26 cellular contexts compared by ENCODE assay signal in genomic region chr10:132595850-132596249, GRCh38. TPM values are rescaled to one million over a fixed set of nuclear protein-coding genes. Genes with fewer than 3 reads are reported as not detected.
DNase-seq lines count a peak whose midpoint lies in the region; ATAC-seq and TF ChIP-seq lines count a peak whose summit lies in the region.
"Had no signal": no experiment of that assay in that cellular context is flagged by ENCODE, and none has a peak within 500 bp of the region (broad histone marks: within the 10 kb centered on the region; RNA-seq: fewer than 3 reads in every experiment).

No MANE protein-coding gene starts in this region.

- no peak for ATAC-seq in effector memory CD8-positive, alpha-beta T cell (replicated peaks)
- ATAC-seq: natural killer cell treated with Interleukin-12 subunit alpha and Interleukin-12 subunit beta and Interleukin-15 and Interleukin-18, amount 100 ng/mL, for 72 hours; Panc1; right cardiac atrium; T-cell had no signal

- no peak for TF ChIP-seq POLR2A in esophagus muscularis mucosa (IDR thresholded peaks at IDR 0.05; ENCODE audit: low read depth)

- H3K4me3 ChIP-seq in BLaER1 treated with 17β-estradiol and CSF1 and Interleukin-3, amounts not matched to agents 10 nM and 100 nM, result no peak overlapping the region
- no peak overlapping the region for H3K4me3 ChIP-seq in esophagus muscularis mucosa
- H3K4me3 ChIP-seq: cardiac muscle cell, SJCRH30 had no signal

- peaks cover 69% of the 10 kb centered on the region for H3K4me1 Mint-ChIP-seq in osteocyte (ENCODE audit: unreplicated experiment)
- H3K4me1 Mint-ChIP-seq in type B pancreatic cell (ENCODE audit: unreplicated experiment), result peaks cover 44% of the 10 kb centered on the region
- H3K4me1 Mint-ChIP-seq in effector memory CD8-positive, alpha-beta T cell (ENCODE audit: low read depth in 2 of 2), result peaks cover 33 to 36% of the 10 kb centered on the region in 2 donors

- peaks cover 47 to 81% (median 77%) of the 10 kb centered on the region in 10 experiments for H3K4me1 ChIP-seq in BLaER1 treated with 17β-estradiol and CSF1 and Interleukin-3, amounts not matched to agents 10 nM and 100 nM
- H3K4me1 ChIP-seq in esophagus muscularis mucosa, result peaks cover 59 to 91% (median 90%) of the 10 kb centered on the region in 4 donors
- H3K4me1 ChIP-seq: SJCRH30 had no signal

- peaks cover 5 to 55% (median 26%) of the 10 kb centered on the region in 11 experiments; a peak in 13 of 22 replicates for H4K20me1 ChIP-seq in BLaER1 treated with 17β-estradiol and CSF1 and Interleukin-3, amounts not matched to agents 10 nM and 100 nM

- H3K27ac Mint-ChIP-seq in osteocyte (ENCODE audit: unreplicated experiment) (peak overlapping the region; percentile 70), type B pancreatic cell (no peak overlapping the region)
- no peak overlapping the region for H3K27ac Mint-ChIP-seq in effector memory CD8-positive, alpha-beta T cell
- H3K27ac Mint-ChIP-seq: activated naive CD4-positive, alpha-beta T cell treated with anti-CD3 and anti-CD28 coated beads, Interleukin-2, amount 10 ng/mL, durations not matched to agents 7 days and 5 days; T-cell had no signal

- WGBS in esophagus muscularis mucosa, result 61% methylated on average over 7 of the region's 7 CpGs

- H3K4me2 ChIP-seq in BLaER1 treated with 17β-estradiol and CSF1 and Interleukin-3, amounts not matched to agents 10 nM and 100 nM, result peak overlapping the region in 10 of 11 experiments; percentile 8 to 97 (median 62); a peak in 18 of 22 replicates

- TF ChIP-seq CTCF in esophagus muscularis mucosa (IDR thresholded peaks at IDR 0.05) (no peak), osteocyte (IDR thresholded peaks at IDR 0.05) (no peak), type B pancreatic cell (conservative IDR thresholded peaks at IDR 0.05) (no peak)

- no peak for TF ChIP-seq EP300 in esophagus muscularis mucosa (IDR thresholded peaks at IDR 0.05)

- intact Hi-C loops in esophagus muscularis mucosa (cut with DNase I), result no loop called here

- peak; percentile 6 for DNase-seq in RPMI7951 (ENCODE audit: low read depth)
- DNase-seq in esophagus muscularis mucosa (ENCODE audit: extremely low spot score), result no peak
- DNase-seq in osteocyte (ENCODE audit: extremely low spot score, unreplicated experiment), result no peak
- no peak for DNase-seq in type B pancreatic cell (ENCODE audit: extremely low spot score, unreplicated experiment)
- DNase-seq in activated CD4-positive, alpha-beta T cell treated with anti-CD3 and anti-CD28 coated beads for 48 hours, result no peak
- DNase-seq in effector memory CD8-positive, alpha-beta T cell, result no peak
- DNase-seq in cerebellar nuclear complex (lab: John Stamatoyannopoulos, UW), result no peak
- DNase-seq: activated CD4-positive, alpha-beta T cell treated with anti-CD3 and anti-CD28 coated beads, Interleukin-2, amount 50 U/mL, for 4 hours; activated CD4-positive, CD25-positive, alpha-beta regulatory T cell; activated naive CD4-positive, alpha-beta T cell treated with anti-CD3 and anti-CD28 coated beads, Interleukin-2, amount 10 ng/mL, durations not matched to agents 7 days and 5 days; amniotic stem cell; glutamatergic neuron; H9; MM.1S; NCI-H2029; NCI-H526; right cardiac atrium; SJCRH30; stimulated activated CD4-positive, alpha-beta T cell treated with anti-CD3 and anti-CD28 coated beads, Interleukin-12 subunit alpha, Interleukin-12 subunit beta, amount 100 ng/mL, for 4 hours; stimulated activated CD4-positive, alpha-beta T cell treated with anti-CD3 and anti-CD28 coated beads, Interleukin-4, amount 100 ng/mL, for 1 hour; T-cell had no signal

- H3K9me3 Mint-ChIP-seq in osteocyte (ENCODE audit: unreplicated experiment) (peaks cover 7% of the 10 kb centered on the region), type B pancreatic cell (peaks cover 7% of the 10 kb centered on the region)
- H3K9me3 Mint-ChIP-seq in effector memory CD8-positive, alpha-beta T cell, result peaks cover 0 to 9% of the 10 kb centered on the region in 2 donors

- H3K27me3 Mint-ChIP-seq in osteocyte (ENCODE audit: unreplicated experiment) (no peaks in the 10 kb centered on the region), type B pancreatic cell (no peaks in the 10 kb centered on the region)
- no peaks in the 10 kb centered on the region for H3K27me3 Mint-ChIP-seq in effector memory CD8-positive, alpha-beta T cell
- H3K27me3 Mint-ChIP-seq: activated naive CD4-positive, alpha-beta T cell treated with anti-CD3 and anti-CD28 coated beads, Interleukin-2, amount 10 ng/mL, durations not matched to agents 7 days and 5 days; natural killer cell treated with Interleukin-12 subunit alpha and Interleukin-12 subunit beta and Interleukin-15 and Interleukin-18, amount 100 ng/mL, for 72 hours; T-cell had no signal

- H3K9ac ChIP-seq in BLaER1 treated with 17β-estradiol and CSF1 and Interleukin-3, amounts not matched to agents 10 nM and 100 nM, result peak overlapping the region in 1 of 11 experiments; percentile 16; a peak in 1 of 22 replicates
- H3K9ac ChIP-seq: parathyroid adenoma had no signal

- H3K4me3 Mint-ChIP-seq in osteocyte (ENCODE audit: unreplicated experiment) (peak overlapping the region; percentile 51), type B pancreatic cell (no peak overlapping the region)
- no peak overlapping the region for H3K4me3 Mint-ChIP-seq in effector memory CD8-positive, alpha-beta T cell
- H3K4me3 Mint-ChIP-seq: activated naive CD4-positive, alpha-beta T cell treated with anti-CD3 and anti-CD28 coated beads, Interleukin-2, amount 10 ng/mL, durations not matched to agents 7 days and 5 days; H9; natural killer cell treated with Interleukin-12 subunit alpha and Interleukin-12 subunit beta and Interleukin-15 and Interleukin-18, amount 100 ng/mL, for 72 hours; T-cell had no signal

- H3K36me3 Mint-ChIP-seq in osteocyte (ENCODE audit: unreplicated experiment) (peaks cover 6% of the 10 kb centered on the region), type B pancreatic cell (peaks cover 7% of the 10 kb centered on the region)
- peaks cover 4% of the 10 kb centered on the region for H3K36me3 Mint-ChIP-seq in effector memory CD8-positive, alpha-beta T cell (ENCODE audit: insufficient read depth)

- peaks cover 0 to 43% (median 0%) of the 10 kb centered on the region in 11 experiments; a peak in 4 of 22 replicates for H3K27me3 ChIP-seq in BLaER1 treated with 17β-estradiol and CSF1 and Interleukin-3, amounts not matched to agents 10 nM and 100 nM
- H3K27me3 ChIP-seq in esophagus muscularis mucosa, result no peaks in the 10 kb centered on the region
- H3K27me3 ChIP-seq: cardiac muscle cell, SJCRH30 had no signal

- peaks cover 11 to 29% (median 23%) of the 10 kb centered on the region in 11 experiments; a peak in 21 of 22 replicates for H3K36me3 ChIP-seq in BLaER1 treated with 17β-estradiol and CSF1 and Interleukin-3, amounts not matched to agents 10 nM and 100 nM
- no peaks in the 10 kb centered on the region for H3K36me3 ChIP-seq in esophagus muscularis mucosa
- H3K36me3 ChIP-seq: cardiac muscle cell, SJCRH30 had no signal

- H3K27ac ChIP-seq in BLaER1 treated with 17β-estradiol and CSF1 and Interleukin-3, amounts not matched to agents 10 nM and 100 nM, result peak overlapping the region in 6 of 11 experiments; percentile 0 to 99 (median 23); a peak in 4 of 22 replicates
- H3K27ac ChIP-seq in esophagus muscularis mucosa (replicated peaks in 1 of 4), result peak overlapping the region; percentile 73 to 89 (median 86)
- H3K27ac ChIP-seq: parathyroid adenoma, SJCRH30 had no signal

- H3K9me3 ChIP-seq in BLaER1 treated with 17β-estradiol and CSF1 and Interleukin-3, amounts not matched to agents 10 nM and 100 nM (replicated peaks in 1 of 11), result peaks cover 28 to 53% (median 34%) of the 10 kb centered on the region in 11 experiments
- H3K9me3 ChIP-seq in esophagus muscularis mucosa, result peaks cover 0 to 7% (median 3%) of the 10 kb centered on the region in 4 donors
- H3K9me3 ChIP-seq: SJCRH30 had no signal

RNA-seq across cellular contexts. Expression of gene INPP5A, which starts 58.3 kb away (rescaled TPM):
- 25.5 and 28.1 TPM in 2 replicates for total RNA-seq in RPMI7951 (2014; rRNA removed; shearing (Covaris generic))
- total RNA-seq in esophagus muscularis mucosa, result 100 to 1,000 TPM; 234 to 301 (median 245) TPM
- 35.0 and 36.4 TPM in 2 replicates for total RNA-seq in osteocyte
- total RNA-seq in type B pancreatic cell (ENCODE audit: low replicate concordance), result 26.2 and 26.6 TPM in 2 replicates
